Comparison of ENCODE assay signal across 2 cellular contexts in genomic region chr2:118833716-118834439, GRCh38.
A peak's percentile ranks its signal among the peaks of the same experiment; 100 is the strongest.
TF ChIP-seq lines count a peak whose summit lies in the region.

No MANE protein-coding gene starts in this region.

TF ChIP-seq in GM23338, 12 proteins besides CTCF, POLR2A, EP300 and RAD21 (continued from another document):
- TF ChIP-seq EZH2 (IDR thresholded peaks at IDR 0.05; ENCODE audit: low read depth, unreplicated experiment) (peak; percentile 98), ZNF114 (CRISPR knock-in tag; IDR thresholded peaks at IDR 0.05) (no peak)

TF ChIP-seq in GM12878, 131 proteins besides CTCF, POLR2A, EP300 and RAD21 (continued from another document):
- TF ChIP-seq EZH2 (IDR thresholded peaks at IDR 0.05; ENCODE audit: borderline replicate concordance, control insufficient read depth, low read depth, low read length) = 0 out of 2 replicates have a peak, but pooled peaks have one; percentile 80
